In genomic region chr1:224799083-224799482, GRCh38 we compare ENCODE assay signal across 20 cellular contexts.
DNase-seq lines count a peak whose midpoint lies in the region; ATAC-seq, FAIRE-seq and TF ChIP-seq lines count a peak whose summit lies in the region.
"Had no signal": no experiment of that assay in that cellular context is flagged by ENCODE, and none has a peak within 500 bp of the region (broad histone marks: within the 10 kb centered on the region; RNA-seq: fewer than 3 reads in every experiment).

No MANE protein-coding gene starts in this region.

- intact Hi-C loops in mucosa of descending colon (cut with DNase I, micrococcal nuclease): no loop called here

- H3K27me3 ChIP-seq in bronchial epithelial cell (ENCODE audit: control insufficient read depth, insufficient read depth, low read length): no peaks in the 10 kb centered on the region

- ATAC-seq in mucosa of descending colon (peak; percentile 98), GM19397 (IDR thresholded peaks at IDR 0.05; ENCODE audit: unreplicated experiment) (no peak)
- ATAC-seq: CD8-positive, alpha-beta T cell; HepG2; T-cell had no signal

- FAIRE-seq in bronchial epithelial cell (lab: Jason Lieb, UNC): no peak
- FAIRE-seq: GM12892, HepG2 had no signal

- H3K9me3 ChIP-seq in mucosa of descending colon: no peaks in the 10 kb centered on the region

- TF ChIP-seq CTCF in bronchial epithelial cell (IDR thresholded peaks at IDR 0.05; ENCODE audit: insufficient read depth, low read length, severe bottlenecking): no peak
- no peak for TF ChIP-seq CTCF in mucosa of descending colon (IDR thresholded peaks at IDR 0.05)

- DNase-seq in DMS153 (lab: John Stamatoyannopoulos, UW): peak; percentile 10
- no peak for DNase-seq in DMS153 treated with DMSO at 0.1 percent for 48 hours (lab: John Stamatoyannopoulos, UW; ENCODE audit: unreplicated experiment)
- DNase-seq in NCI-H748 (lab: John Stamatoyannopoulos, UW; ENCODE audit: unreplicated experiment): peak; percentile 32
- no peak for DNase-seq in NCI-H748 treated with DMSO at 0.1 percent for 48 hours (lab: John Stamatoyannopoulos, UW)
- peak; percentile 13 for DNase-seq in bronchial epithelial cell (ENCODE audit: low read depth)
- DNase-seq in mucosa of descending colon: no peak
- no peak for DNase-seq in putamen (ENCODE audit: low spot score)
- DNase-seq: CD8-positive, alpha-beta T cell; DMS79 treated with DMSO at 0.1 percent for 48 hours; Karpas-422; NCI-H1105; NCI-H2227 treated with DMSO at 0.1 percent for 48 hours; NCI-H510A; NCI-H774; RPMI8226; SHP77; T-cell had no signal

- H3K4me3 ChIP-seq in bronchial epithelial cell (ENCODE audit: low read depth, low read length) (no peak overlapping the region), mucosa of descending colon (no peak overlapping the region)

- no peaks in the 10 kb centered on the region for H3K36me3 ChIP-seq in bronchial epithelial cell (ENCODE audit: control insufficient read depth, insufficient read depth, low read length)
- no peaks in the 10 kb centered on the region for H3K36me3 ChIP-seq in mucosa of descending colon (ENCODE audit: low read depth)

- peaks cover 3% of the 10 kb centered on the region for H3K4me1 ChIP-seq in mucosa of descending colon (ENCODE audit: low read depth)

Comparison
In these comparisons a context has a peak if more than half of its experiments do, and no peak if none do; other contexts are left out.
1. DNase-seq: peak in DMS153 (single experiment), NCI-H748 (single experiment) and bronchial epithelial cell (single experiment); none in DMS153 treated with DMSO at 0.1 percent for 48 hours (single experiment), NCI-H748 treated with DMSO at 0.1 percent for 48 hours (single experiment), mucosa of descending colon (0 of 3) and putamen (single experiment).